In the genomic region with DNA sequence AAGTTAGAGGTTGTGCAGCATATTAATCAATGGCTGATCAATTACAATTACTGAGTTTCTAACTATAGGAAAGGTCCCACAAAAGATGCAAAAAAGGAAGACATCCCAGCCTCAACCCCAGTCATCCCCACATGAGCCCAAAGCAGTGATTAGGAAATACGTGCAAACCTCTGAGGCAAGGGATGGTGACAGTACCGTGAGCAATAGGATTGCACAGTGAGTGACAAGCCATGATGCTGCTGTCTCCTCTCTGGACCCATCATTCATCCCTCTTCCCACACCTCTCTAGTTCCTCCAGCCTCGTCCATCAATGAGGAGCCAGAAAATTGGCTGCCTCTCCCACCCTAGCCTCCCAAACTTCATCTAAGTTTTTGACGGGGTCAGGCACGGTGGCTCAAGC, we compare ENCODE assay signal across 26 cellular contexts. TPM values are rescaled to one million over a fixed set of nuclear protein-coding genes. Genes with fewer than 3 reads are reported as not detected.
"Had no signal": no experiment of that assay in that cellular context is flagged by ENCODE, and none has a peak within 500 bp of the region (broad histone marks: within the 10 kb centered on the region; RNA-seq: fewer than 3 reads in every experiment).

No MANE protein-coding gene starts in this region.

- H3K4me1 Mint-ChIP-seq: activated CD4-positive, alpha-beta T cell treated with anti-CD3 and anti-CD28 coated beads, Interleukin-2, amount 10 ng/mL, durations not matched to agents 24 days and 14 days; activated naive CD8-positive, alpha-beta T cell treated with anti-CD3 and anti-CD28 coated beads, Interleukin-2, amount 10 ng/mL, durations not matched to agents 7 days and 5 days; activated T-helper 17 cell treated with anti-CD3 and anti-CD28 coated beads, Interleukin-2, amount 50 U/mL, for 72 hours had no signal

- H3K9me3 ChIP-seq: colonic mucosa, esophagus muscularis mucosa, prostate gland, tibial nerve, vagina had no signal

- H3K36me3 ChIP-seq: brain microvascular endothelial cell, colonic mucosa, esophagus muscularis mucosa, prostate gland, tibial nerve, vagina had no signal

- H3K4me3 Mint-ChIP-seq: activated CD4-positive, alpha-beta T cell treated with anti-CD3 and anti-CD28 coated beads, Interleukin-2, amount 10 ng/mL, durations not matched to agents 24 days and 14 days; activated CD8-positive, alpha-beta T cell treated with anti-CD3 and anti-CD28 coated beads for 36 hours; activated naive CD8-positive, alpha-beta T cell treated with anti-CD3 and anti-CD28 coated beads, Interleukin-2, amount 10 ng/mL, durations not matched to agents 7 days and 5 days; activated T-helper 17 cell treated with anti-CD3 and anti-CD28 coated beads, Interleukin-2, amount 50 U/mL, for 72 hours; central memory CD8-positive, alpha-beta T cell; nephron; stimulated activated naive CD8-positive, alpha-beta T cell treated with anti-CD3 and anti-CD28 coated beads, Interleukin-15, Interleukin-2, amounts not matched to agents 100 ng/mL and 50 ng/mL, for 24 hours; T-cell had no signal

- H3K27ac Mint-ChIP-seq: activated CD4-positive, alpha-beta T cell treated with anti-CD3 and anti-CD28 coated beads, Interleukin-2, amount 10 ng/mL, durations not matched to agents 24 days and 14 days; activated CD8-positive, alpha-beta T cell treated with anti-CD3 and anti-CD28 coated beads for 36 hours; activated naive CD8-positive, alpha-beta T cell treated with anti-CD3 and anti-CD28 coated beads, Interleukin-2, amount 10 ng/mL, durations not matched to agents 7 days and 5 days; activated T-helper 17 cell treated with anti-CD3 and anti-CD28 coated beads, Interleukin-2, amount 50 U/mL, for 72 hours; stimulated activated naive CD8-positive, alpha-beta T cell treated with anti-CD3 and anti-CD28 coated beads, Interleukin-15, Interleukin-2, amounts not matched to agents 100 ng/mL and 50 ng/mL, for 24 hours; T-cell had no signal

- H3K36me3 Mint-ChIP-seq: activated naive CD8-positive, alpha-beta T cell treated with anti-CD3 and anti-CD28 coated beads, Interleukin-2, amount 10 ng/mL, durations not matched to agents 7 days and 5 days; T-cell had no signal

- H3K9me3 Mint-ChIP-seq: activated CD4-positive, alpha-beta T cell treated with anti-CD3 and anti-CD28 coated beads, Interleukin-2, amount 10 ng/mL, durations not matched to agents 24 days and 14 days; activated CD8-positive, alpha-beta T cell treated with anti-CD3 and anti-CD28 coated beads for 36 hours; activated naive CD8-positive, alpha-beta T cell treated with anti-CD3 and anti-CD28 coated beads, Interleukin-2, amount 10 ng/mL, durations not matched to agents 7 days and 5 days; activated T-helper 17 cell treated with anti-CD3 and anti-CD28 coated beads, Interleukin-2, amount 50 U/mL, for 72 hours; central memory CD8-positive, alpha-beta T cell; nephron; stimulated activated naive CD8-positive, alpha-beta T cell treated with anti-CD3 and anti-CD28 coated beads, Interleukin-15, Interleukin-2, amounts not matched to agents 100 ng/mL and 50 ng/mL, for 24 hours; T-cell had no signal

- H3K4me1 ChIP-seq: colonic mucosa, prostate gland, tibial nerve, vagina had no signal

- ATAC-seq: activated CD8-positive, alpha-beta T cell treated with anti-CD3 and anti-CD28 coated beads for 36 hours; activated T-helper 17 cell treated with anti-CD3 and anti-CD28 coated beads, Interleukin-2, amount 50 U/mL, for 72 hours had no signal

- H3K4me3 ChIP-seq: colonic mucosa, esophagus muscularis mucosa, prostate gland, skin epidermis, tibial nerve, vagina had no signal

- H3K27me3 Mint-ChIP-seq: activated CD8-positive, alpha-beta T cell treated with anti-CD3 and anti-CD28 coated beads for 36 hours; activated T-helper 17 cell treated with anti-CD3 and anti-CD28 coated beads, Interleukin-2, amount 50 U/mL, for 72 hours; central memory CD8-positive, alpha-beta T cell; stimulated activated naive CD8-positive, alpha-beta T cell treated with anti-CD3 and anti-CD28 coated beads, Interleukin-15, Interleukin-2, amounts not matched to agents 100 ng/mL and 50 ng/mL, for 24 hours; T-cell had no signal

- FAIRE-seq: endometrium had no signal

- DNase-seq: activated CD4-positive, alpha-beta T cell treated with anti-CD3 and anti-CD28 coated beads, Interleukin-2, amount 10 ng/mL, durations not matched to agents 24 days and 14 days; activated CD4-positive, CD25-positive, alpha-beta regulatory T cell; activated CD8-positive, alpha-beta T cell treated with anti-CD3 and anti-CD28 coated beads for 36 hours; activated naive CD4-positive, alpha-beta T cell treated with Interleukin-2 at 50 U/mL for 16 hours; activated naive CD8-positive, alpha-beta T cell treated with anti-CD3 and anti-CD28 coated beads, Interleukin-2, amount 10 ng/mL, durations not matched to agents 7 days and 5 days; activated T-cell treated with anti-CD3 and anti-CD28 coated beads, Interleukin-2, amount 50 U/mL, for 1 hour; brain microvascular endothelial cell; colonic mucosa; mesendoderm; right cardiac atrium; stimulated activated CD4-positive, alpha-beta T cell treated with anti-CD3 and anti-CD28 coated beads, Interleukin-15, amount 100 ng/mL, for 24 hours; stimulated activated CD4-positive, alpha-beta T cell treated with anti-CD3 and anti-CD28 coated beads, Interleukin-2, amount 100 ng/mL, for 48 hours; T-cell; T-helper 9 cell had no signal

- H3K27me3 ChIP-seq: brain microvascular endothelial cell, colonic mucosa, esophagus muscularis mucosa, tibial nerve, vagina had no signal

- H3K27ac ChIP-seq: brain microvascular endothelial cell, colonic mucosa, esophagus muscularis mucosa, prostate gland, tibial nerve, vagina had no signal

RNA-seq across cellular contexts. Expression of a gene that starts 21.4 kb away (rescaled TPM):
- total RNA-seq: activated CD4-positive, alpha-beta T cell treated with anti-CD3 and anti-CD28 coated beads, Interleukin-2, amount 10 ng/mL, durations not matched to agents 24 days and 14 days; activated CD8-positive, alpha-beta T cell treated with anti-CD3 and anti-CD28 coated beads for 36 hours; activated naive CD8-positive, alpha-beta T cell treated with anti-CD3 and anti-CD28 coated beads, Interleukin-2, amount 10 ng/mL, durations not matched to agents 7 days and 5 days; activated T-helper 17 cell treated with anti-CD3 and anti-CD28 coated beads, Interleukin-2, amount 50 U/mL, for 72 hours; colonic mucosa; esophagus muscularis mucosa; lower leg skin; osteocyte; right cardiac atrium; T-cell; tibial nerve; vagina had no signal

RNA-seq across cellular contexts. Expression of a gene that starts 40.9 kb away (rescaled TPM):
- total RNA-seq: activated CD4-positive, alpha-beta T cell treated with anti-CD3 and anti-CD28 coated beads, Interleukin-2, amount 10 ng/mL, durations not matched to agents 24 days and 14 days; activated CD8-positive, alpha-beta T cell treated with anti-CD3 and anti-CD28 coated beads for 36 hours; activated naive CD8-positive, alpha-beta T cell treated with anti-CD3 and anti-CD28 coated beads, Interleukin-2, amount 10 ng/mL, durations not matched to agents 7 days and 5 days; osteocyte; right cardiac atrium; tibial nerve; vagina had no signal
